9 cellular contexts compared by ENCODE assay signal in genomic region chr5:1009359-1010180, GRCh38. TPM values are rescaled to one million over a fixed set of nuclear protein-coding genes. Genes with fewer than 3 reads are reported as not detected.
DNase-seq lines count a peak whose midpoint lies in the region; ATAC-seq and TF ChIP-seq lines count a peak whose summit lies in the region.
"Had no signal": no experiment of that assay in that cellular context is flagged by ENCODE, and none has a peak within 500 bp of the region (broad histone marks: within the 10 kb centered on the region; RNA-seq: fewer than 3 reads in every experiment).

No MANE protein-coding gene starts in this region.

- CTCF ChIA-PET in Caco-2 (lab: Charles Lee) = interaction anchor here (0.6 to 3.2 kb wide), 13 partner anchors 10 to 131 kb away, joined by 3 to 46 read pairs (median 5); no protein-coding TSS in a partner anchor

- H3K27ac Mint-ChIP-seq in Caco-2 (ENCODE audit: unreplicated experiment) = no peak overlapping the region

- H3K9me3 ChIP-seq in Caco-2 (no peaks in the 10 kb centered on the region), Peyer's patch (no peaks in the 10 kb centered on the region), ovary (no peaks in the 10 kb centered on the region), GM23248 (ENCODE audit: low read depth) (no peaks in the 10 kb centered on the region)

- DNase-seq in Caco-2 = peak in 1 of 2 experiments; percentile 9
- DNase-seq in Peyer's patch = peak in 1 of 3 donors; percentile 37
- DNase-seq in head of caudate nucleus = peak in 22 of 42 donors; percentile 0 to 29 (median 4)
- peak in 4 of 5 donors; percentile 7 to 24 (median 10) for DNase-seq in ovary
- no peak for DNase-seq in GM23248
- DNase-seq in dermis blood vessel endothelial cell = no peak
- DNase-seq in putamen (ENCODE audit: low spot score) = no peak

- H3K27ac ChIP-seq in Peyer's patch = no peak overlapping the region
- H3K27ac ChIP-seq in ovary = no peak overlapping the region
- H3K27ac ChIP-seq in GM23248 = no peak overlapping the region

- TF ChIP-seq CTCF in Caco-2 (IDR thresholded peaks at IDR 0.05; ENCODE audit: insufficient read depth in 1 of 2, low read depth in 1 of 2, low read length in 1 of 2, severe bottlenecking in 1 of 2, unreplicated experiment in 1 of 2) = no peak
- no peak for TF ChIP-seq CTCF in Peyer's patch (IDR thresholded peaks at IDR 0.05)
- no peak for TF ChIP-seq CTCF in ovary (IDR thresholded peaks at IDR 0.05)

- peak overlapping the region; percentile 63 for H3K4me3 Mint-ChIP-seq in Caco-2 (ENCODE audit: unreplicated experiment)

- peaks cover 10% of the 10 kb centered on the region for H3K4me1 Mint-ChIP-seq in Caco-2 (ENCODE audit: low read depth, unreplicated experiment)

- in situ Hi-C loops in GM23248 (cut with MboI) = no loop called here

- H3K9ac ChIP-seq in GM23248 = no peak overlapping the region

- BruUV-seq in Caco-2 (replicated peaks; lab: Mats Ljungman, UMichigan) = no TSS peak

- H3K4me3 ChIP-seq in Caco-2 (ENCODE audit: low read depth, low read length) = peak overlapping the region; percentile 50
- H3K4me3 ChIP-seq in Peyer's patch = peak overlapping the region; percentile 30 to 61 (median 56)
- H3K4me3 ChIP-seq in ovary = peak overlapping the region; percentile 22
- no peak overlapping the region for H3K4me3 ChIP-seq in GM23248

- peaks cover 34% of the 10 kb centered on the region for H3K4me1 ChIP-seq in Caco-2
- peaks cover 0 to 39% (median 7%) of the 10 kb centered on the region in 4 donors for H3K4me1 ChIP-seq in Peyer's patch
- H3K4me1 ChIP-seq in ovary (ENCODE audit: insufficient read depth) = peaks cover 3% of the 10 kb centered on the region
- no peaks in the 10 kb centered on the region for H3K4me1 ChIP-seq in GM23248 (ENCODE audit: insufficient read depth)

- H3K79me2 ChIP-seq in GM23248 (ENCODE audit: insufficient read depth) = no peaks in the 10 kb centered on the region

- no peaks in the 10 kb centered on the region for H3K9me3 Mint-ChIP-seq in Caco-2 (ENCODE audit: unreplicated experiment)

- H3F3A ChIP-seq in GM23248 (ENCODE audit: insufficient read depth) = no peaks in the 10 kb centered on the region

- intact Hi-C loops in Caco-2 (cut with micrococcal nuclease; ENCODE audit: unreplicated experiment) = loop anchor here (1.0 kb wide), 2 partner anchors 19 to 86 kb away; no protein-coding TSS in a partner anchor
- intact Hi-C loops in head of caudate nucleus (cut with DNase I) = no loop called here
- intact Hi-C loops in ovary (cut with DNase I) = no loop called here

- no peaks in the 10 kb centered on the region for H3K27me3 ChIP-seq in Caco-2 (replicated peaks; ENCODE audit: control insufficient read depth, insufficient read depth, low read length)
- peaks cover 0 to 12% of the 10 kb centered on the region in 2 donors for H3K27me3 ChIP-seq in Peyer's patch
- H3K27me3 ChIP-seq in ovary = no peaks in the 10 kb centered on the region
- H3K27me3 ChIP-seq in GM23248 (replicated peaks; ENCODE audit: insufficient read depth) = peaks cover 50% of the 10 kb centered on the region

- no peaks in the 10 kb centered on the region for H3K36me3 ChIP-seq in Caco-2 (ENCODE audit: control insufficient read depth, insufficient read depth, low read length)
- H3K36me3 ChIP-seq in Peyer's patch = no peaks in the 10 kb centered on the region
- no peaks in the 10 kb centered on the region for H3K36me3 ChIP-seq in ovary
- no peaks in the 10 kb centered on the region for H3K36me3 ChIP-seq in GM23248 (ENCODE audit: low read depth)

- no peaks in the 10 kb centered on the region for H3K9me2 ChIP-seq in GM23248 (ENCODE audit: insufficient read depth)

- H2AFZ ChIP-seq in GM23248 = no peak overlapping the region

- no peaks in the 10 kb centered on the region for H3K27me3 Mint-ChIP-seq in Caco-2 (ENCODE audit: insufficient read depth, unreplicated experiment)

- ATAC-seq in GM18511 (IDR thresholded peaks at IDR 0.05; ENCODE audit: unreplicated experiment) = no peak

- H3K4me2 ChIP-seq in GM23248 (ENCODE audit: unreplicated experiment) = no peak overlapping the region

- H3K36me3 Mint-ChIP-seq in Caco-2 (ENCODE audit: insufficient read depth, unreplicated experiment) = peaks cover 11% of the 10 kb centered on the region

- WGBS in ovary, 3 donors = 7 to 11% (median 11%) methylated on average over 48 to 70 of the region's 70 CpGs
- 6 to 9% methylated on average over 43 to 53 of the region's 70 CpGs for WGBS in GM23248 (ENCODE audit: low coverage in 1 of 2, low lambda C conversion rate in 2 of 2, missing lambda C conversion rate in 2 of 2), 2 experiments

- POLR2A ChIA-PET in Caco-2 (lab: Charles Lee) = interaction anchor here (0.6 kb wide), 1 partner anchor 137 kb away, joined by 4 read pairs; no protein-coding TSS in a partner anchor

- H4K20me1 ChIP-seq in GM23248 (ENCODE audit: insufficient read depth) = no peaks in the 10 kb centered on the region

- TF ChIP-seq POLR2A in Peyer's patch (IDR thresholded peaks at IDR 0.05) = no peak
- TF ChIP-seq POLR2A in ovary (IDR thresholded peaks at IDR 0.05) = no peak

- TF ChIP-seq EP300 in ovary (IDR thresholded peaks at IDR 0.05) = no peak

RNA-seq across cellular contexts. Expression of gene NKD2, which starts 1.0 kb away (rescaled TPM):
- total RNA-seq in Caco-2 (2022) (13.6 and 17.7 TPM in 2 replicates), Peyer's patch (1 to 10 TPM; 1.9 to 9.9 (median 3.5) TPM), ovary (10 to 100 TPM in 1 of 7 donors, 1 to 10 TPM in 4, under 1 TPM in 2; 0.33 to 17.2 (median 1.5) TPM), dermis blood vessel endothelial cell (0.17 and 0.56 TPM in 2 replicates)
- polyA plus RNA-seq in ovary (under 1 TPM in 1 of 2 donors, not detected in 1; 0.80 TPM), GM23248 (2016; fragmentation: Nextera tagmentation; extraction: Ambion mirVana) (not detected in 2 replicates)
- total RNA-seq in GM23248 (2014; rRNA removed; shearing (Covaris generic)) = not detected in 2 replicates
- polyA plus RNA-seq: keratinocyte had no signal

Comparison
In these comparisons a context has a peak if more than half of its experiments do, and no peak if none do; other contexts are left out.
1. DNase-seq: peak in head of caudate nucleus (22 of 42) and ovary (4 of 5); none in GM23248 (single experiment), dermis blood vessel endothelial cell (single experiment) and putamen (single experiment).